Comparison of ENCODE assay signal across 11 cellular contexts in the genomic region with DNA sequence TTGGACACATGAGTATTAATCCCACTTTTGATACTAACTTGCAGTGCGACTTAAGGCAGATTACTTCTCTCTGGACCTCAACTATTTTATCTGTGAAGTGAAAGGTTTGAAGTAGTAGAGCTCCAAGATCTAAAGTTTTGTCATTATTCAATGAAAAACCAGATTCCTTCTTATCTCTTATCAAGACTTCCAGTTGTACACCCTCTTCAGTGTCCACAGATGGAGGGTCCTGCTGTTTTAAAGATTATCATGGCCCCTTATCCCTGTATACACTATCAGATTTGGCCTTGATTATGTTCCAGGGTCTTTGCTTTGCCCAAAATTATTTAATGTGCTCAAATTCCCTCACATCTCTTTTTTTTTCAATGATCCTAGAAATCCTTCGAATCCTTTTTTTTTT. TPM values are rescaled to one million over a fixed set of nuclear protein-coding genes. Genes with fewer than 3 reads are reported as not detected.
DNase-seq lines count a peak whose midpoint lies in the region; ATAC-seq, FAIRE-seq and TF ChIP-seq lines count a peak whose summit lies in the region.
"Had no signal": no experiment of that assay in that cellular context is flagged by ENCODE, and none has a peak within 500 bp of the region (broad histone marks: within the 10 kb centered on the region; RNA-seq: fewer than 3 reads in every experiment).

No MANE protein-coding gene starts in this region.

- peak overlapping the region; percentile 93 for H3K9ac ChIP-seq in HepG2 (ENCODE audit: insufficient read depth, low read depth, low read length)

- H3K4me3 ChIP-seq in astrocyte of the spinal cord (ENCODE audit: low read depth, low read length) (peak overlapping the region; percentile 96), HepG2 (replicated peaks in 1 of 3; ENCODE audit: insufficient read depth in 1 of 3, low read depth in 2 of 3, low read length in 3 of 3) (peak overlapping the region; percentile 95 to 99 (median 97); a peak in 5 of 6 replicates), transverse colon (peak overlapping the region; percentile 90 to 99 (median 94)), thyroid gland (replicated peaks in 1 of 3) (peak overlapping the region in 1 of 3 donors; percentile 97)

- H3K27me3 ChIP-seq in HepG2 (ENCODE audit: control insufficient read depth in 1 of 2, insufficient read depth in 2 of 2, low read length in 2 of 2) (peaks cover 0 to 4% of the 10 kb centered on the region in 2 experiments; a peak in 1 of 5 replicates), transverse colon (no peaks in the 10 kb centered on the region), thyroid gland (no peaks in the 10 kb centered on the region)

- DNase-seq in activated naive CD4-positive, alpha-beta T cell treated with anti-CD3 and anti-CD28 coated beads, Interleukin-2, amount 10 ng/mL, durations not matched to agents 7 days and 5 days, result no peak
- no peak for DNase-seq in astrocyte of the spinal cord (ENCODE audit: low read depth, low spot score)
- DNase-seq in HepG2 (ENCODE audit: low spot score), result no peak
- DNase-seq in transverse colon, result no peak
- DNase-seq in thyroid gland, result no peak
- DNase-seq in activated CD8-positive, alpha-beta memory T cell treated with anti-CD3 and anti-CD28 coated beads, Interleukin-2, amount 50 U/mL, for 4 hours, result no peak
- DNase-seq: activated effector memory CD4-positive, alpha-beta T cell treated with Interleukin-2 at 50 U/mL for 16 hours had no signal

- intact Hi-C loops in HepG2 (cut with micrococcal nuclease; ENCODE audit: unreplicated experiment) (loop anchor here (5.0 kb wide), 1 partner anchor 49 kb away; a partner anchor contains a TSS), transverse colon (cut with DNase I; ENCODE audit: low total_unique reads) (loop anchor here (10.0 kb wide), 1 partner anchor 433 kb away; a partner anchor contains a TSS), thyroid gland (cut with DNase I) (loop anchor here (5.0 kb wide), 1 partner anchor 49 kb away; a partner anchor contains a TSS)

- TF ChIP-seq RAD21 in HepG2 (CRISPR knock-in tag; IDR thresholded peaks at IDR 0.05), result no peak

- POLR2A ChIA-PET in HepG2 (lab: Yijun Ruan, JAX), result interaction anchor here (2.8 kb wide), 1 partner anchor 78 kb away, joined by 29 read pairs; a partner anchor contains a TSS

- TF ChIP-seq POLR2A in HepG2 (IDR thresholded peaks at IDR 0.05; ENCODE audit: insufficient read depth in 1 of 2, low read depth in 2 of 2, low read length in 2 of 2), result no peak
- no peak for TF ChIP-seq POLR2A in transverse colon (IDR thresholded peaks at IDR 0.05)
- TF ChIP-seq POLR2A in thyroid gland (IDR thresholded peaks at IDR 0.05), result no peak
- TF ChIP-seq POLR2A in GM18505 (IDR thresholded peaks at IDR 0.05; ENCODE audit: borderline replicate concordance, extremely low read depth, insufficient read depth, insufficient read length), result no peak

- H3K9me3 Mint-ChIP-seq in activated naive CD4-positive, alpha-beta T cell treated with anti-CD3 and anti-CD28 coated beads, Interleukin-2, amount 50 U/mL, for 24 hours, result no peaks in the 10 kb centered on the region
- H3K9me3 Mint-ChIP-seq in activated naive CD4-positive, alpha-beta T cell treated with anti-CD3 and anti-CD28 coated beads, Interleukin-2, amount 10 ng/mL, durations not matched to agents 7 days and 5 days, result no peaks in the 10 kb centered on the region

- peaks cover 51% of the 10 kb centered on the region for H3K4me1 ChIP-seq in HepG2 (ENCODE audit: insufficient read depth, low read length)
- peaks cover 15 to 41% (median 19%) of the 10 kb centered on the region in 4 donors for H3K4me1 ChIP-seq in transverse colon
- peaks cover 10 to 23% of the 10 kb centered on the region in 2 donors for H3K4me1 ChIP-seq in thyroid gland

- peaks cover 1 to 8% of the 10 kb centered on the region in 2 experiments; a peak in 3 of 5 replicates for H3K36me3 ChIP-seq in HepG2 (replicated peaks in 1 of 2; ENCODE audit: control insufficient read depth in 1 of 2, insufficient read depth in 2 of 2, low read length in 2 of 2)
- H3K36me3 ChIP-seq in transverse colon, result no peaks in the 10 kb centered on the region
- H3K36me3 ChIP-seq in thyroid gland, result no peaks in the 10 kb centered on the region

- 56% methylated on average over 2 of the region's 2 CpGs for WGBS in HepG2 (ENCODE audit: low lambda C conversion rate)
- WGBS in transverse colon (ENCODE audit: low coverage in 1 of 2), 2 donors, result 80 to 95% methylated on average over 2 of the region's 2 CpGs
- WGBS in thyroid gland, 2 donors, result 78 to 85% methylated on average over 2 of the region's 2 CpGs

- peak overlapping the region; percentile 81 for H3K4me2 ChIP-seq in HepG2 (ENCODE audit: low read depth, low read length)

- H3K9me3 ChIP-seq in HepG2 (ENCODE audit: low read length) (no peaks in the 10 kb centered on the region), transverse colon (no peaks in the 10 kb centered on the region), thyroid gland (no peaks in the 10 kb centered on the region)

- peaks cover 39% of the 10 kb centered on the region for H3K4me1 Mint-ChIP-seq in activated naive CD4-positive, alpha-beta T cell treated with anti-CD3 and anti-CD28 coated beads, Interleukin-2, amount 50 U/mL, for 24 hours
- H3K4me1 Mint-ChIP-seq in activated naive CD4-positive, alpha-beta T cell treated with anti-CD3 and anti-CD28 coated beads, Interleukin-2, amount 10 ng/mL, durations not matched to agents 7 days and 5 days, result peaks cover 42% of the 10 kb centered on the region

- ATAC-seq in HepG2 (no peak), GM18505 (IDR thresholded peaks at IDR 0.05; ENCODE audit: unreplicated experiment) (no peak)

- peak overlapping the region; percentile 86 for H3K27ac Mint-ChIP-seq in activated naive CD4-positive, alpha-beta T cell treated with anti-CD3 and anti-CD28 coated beads, Interleukin-2, amount 50 U/mL, for 24 hours
- no peak overlapping the region for H3K27ac Mint-ChIP-seq in activated naive CD4-positive, alpha-beta T cell treated with anti-CD3 and anti-CD28 coated beads, Interleukin-2, amount 10 ng/mL, durations not matched to agents 7 days and 5 days

- peak overlapping the region; percentile 97 for H3K4me3 Mint-ChIP-seq in activated naive CD4-positive, alpha-beta T cell treated with anti-CD3 and anti-CD28 coated beads, Interleukin-2, amount 50 U/mL, for 24 hours
- no peak overlapping the region for H3K4me3 Mint-ChIP-seq in activated naive CD4-positive, alpha-beta T cell treated with anti-CD3 and anti-CD28 coated beads, Interleukin-2, amount 10 ng/mL, durations not matched to agents 7 days and 5 days

- no peak for TF ChIP-seq EP300 in HepG2 (IDR thresholded peaks at IDR 0.05; ENCODE audit: low read depth in 2 of 2, low read length in 2 of 2)
- TF ChIP-seq EP300 in HepG2 (CRISPR knock-in tag; IDR thresholded peaks at IDR 0.05; ENCODE audit: borderline replicate concordance), result no peak
- TF ChIP-seq EP300 in transverse colon (IDR thresholded peaks at IDR 0.05; ENCODE audit: low read depth), result no peak

- CTCF ChIA-PET in activated naive CD4-positive, alpha-beta T cell treated with anti-CD3 and anti-CD28 coated beads, Interleukin-2, amount 10 ng/mL, durations not matched to agents 7 days and 5 days (lab: Charles Lee), result interaction anchor here (2.6 kb wide), 1 partner anchor 305 kb away, joined by 11 read pairs; no protein-coding TSS in a partner anchor
- CTCF ChIA-PET in HepG2 (lab: Yijun Ruan, JAX; ENCODE audit: low intra/inter-chr PET ratio, low total read pairs), result no interaction called here

- H3K36me3 Mint-ChIP-seq in activated naive CD4-positive, alpha-beta T cell treated with anti-CD3 and anti-CD28 coated beads, Interleukin-2, amount 50 U/mL, for 24 hours, result peaks cover 8% of the 10 kb centered on the region
- H3K36me3 Mint-ChIP-seq in activated naive CD4-positive, alpha-beta T cell treated with anti-CD3 and anti-CD28 coated beads, Interleukin-2, amount 10 ng/mL, durations not matched to agents 7 days and 5 days, result peaks cover 22% of the 10 kb centered on the region

- TF ChIP-seq CTCF in astrocyte of the spinal cord (IDR thresholded peaks at IDR 0.05; ENCODE audit: low read depth, low read length) (no peak), HepG2 (CRISPR knock-in tag; IDR thresholded peaks at IDR 0.05) (no peak), transverse colon (IDR thresholded peaks at IDR 0.05) (no peak), thyroid gland (IDR thresholded peaks at IDR 0.05) (no peak)

- H4K20me1 ChIP-seq in HepG2 (ENCODE audit: insufficient read depth, low read length), result no peaks in the 10 kb centered on the region; the same call in 1 of the 2 replicates

- TSS peak; percentile 69 for BruUV-seq in HepG2 (replicated peaks; lab: Mats Ljungman, UMichigan)

- H3K27me3 Mint-ChIP-seq in activated naive CD4-positive, alpha-beta T cell treated with anti-CD3 and anti-CD28 coated beads, Interleukin-2, amount 50 U/mL, for 24 hours, result no peaks in the 10 kb centered on the region
- H3K27me3 Mint-ChIP-seq in activated naive CD4-positive, alpha-beta T cell treated with anti-CD3 and anti-CD28 coated beads, Interleukin-2, amount 10 ng/mL, durations not matched to agents 7 days and 5 days, result no peaks in the 10 kb centered on the region

- H3K27ac ChIP-seq in HepG2 (ENCODE audit: extremely low read length, insufficient read depth, low read length), result peak overlapping the region; percentile 77
- peak overlapping the region in 2 of 4 donors; percentile 93 to 94 for H3K27ac ChIP-seq in transverse colon
- no peak overlapping the region for H3K27ac ChIP-seq in thyroid gland

- no peak overlapping the region for H2AFZ ChIP-seq in HepG2 (ENCODE audit: low read length)

- in situ Hi-C loops in astrocyte of the spinal cord (cut with HindIII; ENCODE audit: low sequenced_read_pairs), result no loop called here
- in situ Hi-C loops in HepG2 (cut with HindIII; ENCODE audit: extremely low pct_ligation_motif_present, low pct_unique_long_range_greater_than_20kb), result no loop called here
- in situ Hi-C loops in transverse colon (cut with MboI; ENCODE audit: low pct_ligation_motif_present in 1 of 4, low pct_unique_long_range_greater_than_20kb in 1 of 4, low sequenced_read_pairs in 3 of 4), result loop anchor here in 3 of 4 donors (10.0 to 25.0 kb wide), 2 partner anchors 431 to 433 kb away; a partner anchor contains a TSS

- FAIRE-seq in HepG2 (lab: Jason Lieb, UNC), result no peak

- peaks cover 79% of the 10 kb centered on the region for H3K79me2 ChIP-seq in HepG2 (ENCODE audit: insufficient read depth, low read length)

RNA-seq across cellular contexts. Expression of a gene that starts 1.1 kb away (rescaled TPM):
- total RNA-seq in HepG2 (2016; rRNA removed; fragmentation: Illumina TruSeq; extraction: Trizol) (4.8 and 5.3 TPM in 2 replicates), transverse colon (10 to 100 TPM in 1 of 4 donors, 1 to 10 TPM in 3; 4.0 to 81.2 (median 8.1) TPM), thyroid gland (1 to 10 TPM; 4.2 to 7.2 (median 4.7) TPM)
- total RNA-seq in HepG2 (2016; cell fraction: cytosol; rRNA removed; fragmentation: Illumina TruSeq; extraction: Trizol; ENCODE audit: low read depth), result 10.8 and 12.2 TPM in 2 replicates
- total RNA-seq in HepG2 (2016; cell fraction: insoluble cytoplasmic fraction; rRNA removed; fragmentation: Illumina TruSeq; extraction: Trizol), result 2.9 and 3.7 TPM in 2 replicates
- total RNA-seq in HepG2 (2016; cell fraction: membrane; rRNA removed; fragmentation: Illumina TruSeq; extraction: Trizol), result 3.9 and 5.2 TPM in 2 replicates
- total RNA-seq in HepG2 (2016; cell fraction: nucleus; rRNA removed; fragmentation: Illumina TruSeq; extraction: Trizol), result 2.9 and 5.1 TPM in 2 replicates
- 4.3 and 5.5 TPM in 2 replicates for polyA plus RNA-seq in HepG2 (2011; rRNA removed)
- 3.5 and 5.8 TPM in 2 replicates for polyA plus RNA-seq in HepG2 (2011; cell fraction: cytosol; rRNA removed)
- polyA plus RNA-seq in HepG2 (2011; cell fraction: nucleus; rRNA removed), result 1.6 and 3.2 TPM in 2 replicates
- polyA plus RNA-seq in HepG2 (2012), result 2.2 and 6.4 TPM in 2 replicates
- polyA plus RNA-seq in HepG2 (2016; cell fraction: cytosol; fragmentation: Illumina TruSeq; extraction: Trizol; ENCODE audit: low read depth), result 5.6 and 5.8 TPM in 2 replicates
- 6.1 and 6.6 TPM in 2 replicates for polyA plus RNA-seq in HepG2 (2016; cell fraction: insoluble cytoplasmic fraction; fragmentation: Illumina TruSeq; extraction: Trizol; ENCODE audit: low read depth)
- 5.2 and 6.0 TPM in 2 replicates for polyA plus RNA-seq in HepG2 (2016; cell fraction: membrane; fragmentation: Illumina TruSeq; extraction: Trizol; ENCODE audit: low read depth)
- 5.7 and 7.0 TPM in 2 replicates for polyA plus RNA-seq in HepG2 (2016; cell fraction: nucleus; fragmentation: Illumina TruSeq; extraction: Trizol; ENCODE audit: insufficient read depth, low read depth)
- polyA minus RNA-seq in HepG2 (2011; rRNA and poly(A)+ RNA removed; ENCODE audit: low replicate concordance), result 1.6 and 1.8 TPM in 2 replicates
- 1.3 and 2.1 TPM in 2 replicates for polyA minus RNA-seq in HepG2 (2011; cell fraction: cytosol; rRNA and poly(A)+ RNA removed)
- 8.0 and 9.6 TPM in 2 replicates for polyA minus RNA-seq in HepG2 (2011; cell fraction: nucleus; rRNA and poly(A)+ RNA removed)

RNA-seq across cellular contexts. Expression of a gene that starts 1.3 kb away (rescaled TPM):
- 18.7 and 64.6 TPM in 2 replicates for total RNA-seq in HepG2 (2016; rRNA removed; fragmentation: Illumina TruSeq; extraction: Trizol)
- 7.7 and 10.2 TPM in 2 replicates for total RNA-seq in HepG2 (2016; cell fraction: cytosol; rRNA removed; fragmentation: Illumina TruSeq; extraction: Trizol; ENCODE audit: low read depth)
- total RNA-seq in HepG2 (2016; cell fraction: insoluble cytoplasmic fraction; rRNA removed; fragmentation: Illumina TruSeq; extraction: Trizol), result 17.1 and 62.4 TPM in 2 replicates
- 13.7 and 16.5 TPM in 2 replicates for total RNA-seq in HepG2 (2016; cell fraction: membrane; rRNA removed; fragmentation: Illumina TruSeq; extraction: Trizol)
- total RNA-seq in HepG2 (2016; cell fraction: nucleus; rRNA removed; fragmentation: Illumina TruSeq; extraction: Trizol), result 78.4 and 82.0 TPM in 2 replicates
- 113 and 120 TPM in 2 replicates for polyA plus RNA-seq in HepG2 (2011; rRNA removed)
- polyA plus RNA-seq in HepG2 (2011; cell fraction: cytosol; rRNA removed), result 56.7 and 104 TPM in 2 replicates
- 450 and 596 TPM in 2 replicates for polyA plus RNA-seq in HepG2 (2011; cell fraction: nucleus; rRNA removed)
- 41.5 and 50.0 TPM in 2 replicates for polyA plus RNA-seq in HepG2 (2012)
- 9.2 and 9.6 TPM in 2 replicates for polyA plus RNA-seq in HepG2 (2016; cell fraction: cytosol; fragmentation: Illumina TruSeq; extraction: Trizol; ENCODE audit: low read depth)
- 19.1 and 25.3 TPM in 2 replicates for polyA plus RNA-seq in HepG2 (2016; cell fraction: insoluble cytoplasmic fraction; fragmentation: Illumina TruSeq; extraction: Trizol; ENCODE audit: low read depth)
- polyA plus RNA-seq in HepG2 (2016; cell fraction: membrane; fragmentation: Illumina TruSeq; extraction: Trizol; ENCODE audit: low read depth), result 9.6 and 14.2 TPM in 2 replicates
- 186 and 190 TPM in 2 replicates for polyA plus RNA-seq in HepG2 (2016; cell fraction: nucleus; fragmentation: Illumina TruSeq; extraction: Trizol; ENCODE audit: insufficient read depth, low read depth)
- 93.6 and 129 TPM in 2 replicates for polyA minus RNA-seq in HepG2 (2011; rRNA and poly(A)+ RNA removed; ENCODE audit: low replicate concordance)
- 49.2 and 50.5 TPM in 2 replicates for polyA minus RNA-seq in HepG2 (2011; cell fraction: cytosol; rRNA and poly(A)+ RNA removed)
- polyA minus RNA-seq in HepG2 (2011; cell fraction: nucleus; rRNA and poly(A)+ RNA removed), result 100 and 101 TPM in 2 replicates
- total RNA-seq in transverse colon, result 10 to 100 TPM in 3 of 4 donors, 1 to 10 TPM in 1; 8.7 to 37.2 (median 10.2) TPM
- 10 to 100 TPM; 16.6 to 28.0 (median 24.2) TPM for total RNA-seq in thyroid gland

RNA-seq across cellular contexts. Expression of a gene that starts 16.6 kb away (rescaled TPM):
- 0.15 and 0.24 TPM in 2 replicates for total RNA-seq in HepG2 (2016; rRNA removed; fragmentation: Illumina TruSeq; extraction: Trizol)
- not detected in 2 replicates for total RNA-seq in HepG2 (2016; cell fraction: cytosol; rRNA removed; fragmentation: Illumina TruSeq; extraction: Trizol; ENCODE audit: low read depth)
- total RNA-seq in HepG2 (2016; cell fraction: insoluble cytoplasmic fraction; rRNA removed; fragmentation: Illumina TruSeq; extraction: Trizol), result 0.11 TPM in 1 of 2 replicates, not detected in the other
- 0.06 TPM in 1 of 2 replicates, not detected in the other for total RNA-seq in HepG2 (2016; cell fraction: membrane; rRNA removed; fragmentation: Illumina TruSeq; extraction: Trizol)
- total RNA-seq in HepG2 (2016; cell fraction: nucleus; rRNA removed; fragmentation: Illumina TruSeq; extraction: Trizol), result 0.28 TPM in 1 of 2 replicates, not detected in the other
- 0.14 and 0.21 TPM in 2 replicates for polyA plus RNA-seq in HepG2 (2011; rRNA removed)
- polyA plus RNA-seq in HepG2 (2011; cell fraction: cytosol; rRNA removed), result 0.04 and 0.05 TPM in 2 replicates
- polyA plus RNA-seq in HepG2 (2011; cell fraction: nucleus; rRNA removed), result 0.24 and 0.28 TPM in 2 replicates
- polyA plus RNA-seq in HepG2 (2012), result 0.32 and 0.42 TPM in 2 replicates
- polyA plus RNA-seq in HepG2 (2016; cell fraction: cytosol; fragmentation: Illumina TruSeq; extraction: Trizol; ENCODE audit: low read depth), result 0.03 TPM in 1 of 2 replicates, not detected in the other
- polyA plus RNA-seq in HepG2 (2016; cell fraction: insoluble cytoplasmic fraction; fragmentation: Illumina TruSeq; extraction: Trizol; ENCODE audit: low read depth), result 0.09 and 0.15 TPM in 2 replicates
- 0.07 TPM in 1 of 2 replicates, not detected in the other for polyA plus RNA-seq in HepG2 (2016; cell fraction: membrane; fragmentation: Illumina TruSeq; extraction: Trizol; ENCODE audit: low read depth)
- polyA plus RNA-seq in HepG2 (2016; cell fraction: nucleus; fragmentation: Illumina TruSeq; extraction: Trizol; ENCODE audit: insufficient read depth, low read depth), result 0.53 and 0.57 TPM in 2 replicates
- polyA minus RNA-seq in HepG2 (2011; rRNA and poly(A)+ RNA removed; ENCODE audit: low replicate concordance), result 0.80 and 1.0 TPM in 2 replicates
- polyA minus RNA-seq in HepG2 (2011; cell fraction: cytosol; rRNA and poly(A)+ RNA removed), result not detected in 2 replicates
- polyA minus RNA-seq in HepG2 (2011; cell fraction: nucleus; rRNA and poly(A)+ RNA removed), result 0.37 and 0.39 TPM in 2 replicates
- total RNA-seq in transverse colon, result under 1 TPM in 1 of 4 donors, not detected in 3; 0.37 TPM
- total RNA-seq in thyroid gland, result 1 to 10 TPM in 1 of 4 donors, under 1 TPM in 1, not detected in 2; 0.11 to 2.6 TPM
- total RNA-seq: lung microvascular endothelial cell, RPMI7951 had no signal

RNA-seq across cellular contexts. Expression of a gene that starts 28.1 kb away (rescaled TPM):
- total RNA-seq in HepG2 (2016; rRNA removed; fragmentation: Illumina TruSeq; extraction: Trizol) (4.3 and 7.6 TPM in 2 replicates), transverse colon (under 1 TPM in 1 of 4 donors, not detected in 3; 0.27 TPM), thyroid gland (not detected)
- total RNA-seq in HepG2 (2016; cell fraction: cytosol; rRNA removed; fragmentation: Illumina TruSeq; extraction: Trizol; ENCODE audit: low read depth), result 1.0 and 1.9 TPM in 2 replicates
- 3.7 and 6.4 TPM in 2 replicates for total RNA-seq in HepG2 (2016; cell fraction: insoluble cytoplasmic fraction; rRNA removed; fragmentation: Illumina TruSeq; extraction: Trizol)
- total RNA-seq in HepG2 (2016; cell fraction: membrane; rRNA removed; fragmentation: Illumina TruSeq; extraction: Trizol), result 4.7 and 5.3 TPM in 2 replicates
- 5.6 and 6.8 TPM in 2 replicates for total RNA-seq in HepG2 (2016; cell fraction: nucleus; rRNA removed; fragmentation: Illumina TruSeq; extraction: Trizol)
- polyA plus RNA-seq in HepG2 (2011; rRNA removed), result 5.0 and 5.3 TPM in 2 replicates
- polyA plus RNA-seq in HepG2 (2011; cell fraction: cytosol; rRNA removed), result 3.6 and 5.9 TPM in 2 replicates
- polyA plus RNA-seq in HepG2 (2011; cell fraction: nucleus; rRNA removed), result 4.7 and 5.6 TPM in 2 replicates
- polyA plus RNA-seq in HepG2 (2012), result 2.5 and 3.7 TPM in 2 replicates
- 2.8 and 3.0 TPM in 2 replicates for polyA plus RNA-seq in HepG2 (2016; cell fraction: cytosol; fragmentation: Illumina TruSeq; extraction: Trizol; ENCODE audit: low read depth)
- 3.9 and 4.5 TPM in 2 replicates for polyA plus RNA-seq in HepG2 (2016; cell fraction: insoluble cytoplasmic fraction; fragmentation: Illumina TruSeq; extraction: Trizol; ENCODE audit: low read depth)
- polyA plus RNA-seq in HepG2 (2016; cell fraction: membrane; fragmentation: Illumina TruSeq; extraction: Trizol; ENCODE audit: low read depth), result 5.5 TPM in 2 replicates
- 8.6 and 9.4 TPM in 2 replicates for polyA plus RNA-seq in HepG2 (2016; cell fraction: nucleus; fragmentation: Illumina TruSeq; extraction: Trizol; ENCODE audit: insufficient read depth, low read depth)
- 10.8 TPM in 1 of 2 replicates, not detected in the other for polyA minus RNA-seq in HepG2 (2011; rRNA and poly(A)+ RNA removed; ENCODE audit: low replicate concordance)
- polyA minus RNA-seq in HepG2 (2011; cell fraction: cytosol; rRNA and poly(A)+ RNA removed), result 2.8 and 2.9 TPM in 2 replicates
- polyA minus RNA-seq in HepG2 (2011; cell fraction: nucleus; rRNA and poly(A)+ RNA removed), result 1.2 and 2.1 TPM in 2 replicates
- total RNA-seq: lung microvascular endothelial cell, RPMI7951 had no signal

RNA-seq across cellular contexts. Expression of a gene that starts 48.8 kb away (rescaled TPM):
- total RNA-seq in HepG2 (2016; rRNA removed; fragmentation: Illumina TruSeq; extraction: Trizol) (2.6 and 4.4 TPM in 2 replicates), transverse colon (10 to 100 TPM; 12.5 to 30.7 (median 14.1) TPM), thyroid gland (10 to 100 TPM; 23.7 to 36.5 (median 28.9) TPM)
- total RNA-seq in HepG2 (2016; cell fraction: cytosol; rRNA removed; fragmentation: Illumina TruSeq; extraction: Trizol; ENCODE audit: low read depth), result 2.1 and 2.2 TPM in 2 replicates
- total RNA-seq in HepG2 (2016; cell fraction: insoluble cytoplasmic fraction; rRNA removed; fragmentation: Illumina TruSeq; extraction: Trizol), result 2.2 and 4.0 TPM in 2 replicates
- total RNA-seq in HepG2 (2016; cell fraction: membrane; rRNA removed; fragmentation: Illumina TruSeq; extraction: Trizol), result 2.5 and 3.6 TPM in 2 replicates
- total RNA-seq in HepG2 (2016; cell fraction: nucleus; rRNA removed; fragmentation: Illumina TruSeq; extraction: Trizol), result 3.9 and 4.6 TPM in 2 replicates
- polyA plus RNA-seq in HepG2 (2011; rRNA removed), result 2.2 and 2.4 TPM in 2 replicates
- 1.8 and 1.9 TPM in 2 replicates for polyA plus RNA-seq in HepG2 (2011; cell fraction: cytosol; rRNA removed)
- polyA plus RNA-seq in HepG2 (2011; cell fraction: nucleus; rRNA removed), result 3.2 and 4.1 TPM in 2 replicates
- 1.9 and 2.7 TPM in 2 replicates for polyA plus RNA-seq in HepG2 (2012)
- 1.0 and 1.5 TPM in 2 replicates for polyA plus RNA-seq in HepG2 (2016; cell fraction: cytosol; fragmentation: Illumina TruSeq; extraction: Trizol; ENCODE audit: low read depth)
- polyA plus RNA-seq in HepG2 (2016; cell fraction: insoluble cytoplasmic fraction; fragmentation: Illumina TruSeq; extraction: Trizol; ENCODE audit: low read depth), result 1.4 and 1.8 TPM in 2 replicates
- polyA plus RNA-seq in HepG2 (2016; cell fraction: membrane; fragmentation: Illumina TruSeq; extraction: Trizol; ENCODE audit: low read depth), result 2.2 TPM in 2 replicates
- polyA plus RNA-seq in HepG2 (2016; cell fraction: nucleus; fragmentation: Illumina TruSeq; extraction: Trizol; ENCODE audit: insufficient read depth, low read depth), result 5.5 and 6.9 TPM in 2 replicates
- 2.7 and 3.5 TPM in 2 replicates for polyA minus RNA-seq in HepG2 (2011; rRNA and poly(A)+ RNA removed; ENCODE audit: low replicate concordance)
- polyA minus RNA-seq in HepG2 (2011; cell fraction: cytosol; rRNA and poly(A)+ RNA removed), result 1.4 and 2.6 TPM in 2 replicates
- polyA minus RNA-seq in HepG2 (2011; cell fraction: nucleus; rRNA and poly(A)+ RNA removed), result 8.1 and 9.9 TPM in 2 replicates

Comparison
In these comparisons a context has a peak if more than half of its experiments do, and no peak if none do; other contexts are left out.
1. in situ Hi-C loops: an anchor here in transverse colon (10.0 to 25.0 kb wide); none called in astrocyte of the spinal cord and HepG2.